17 cellular contexts compared by ENCODE assay signal in genomic region chr11:110470716-110471115, GRCh38. TPM values are rescaled to one million over a fixed set of nuclear protein-coding genes. Genes with fewer than 3 reads are reported as not detected.
DNase-seq lines count a peak whose midpoint lies in the region; ATAC-seq and TF ChIP-seq lines count a peak whose summit lies in the region.
"Had no signal": no experiment of that assay in that cellular context is flagged by ENCODE, and none has a peak within 500 bp of the region (broad histone marks: within the 10 kb centered on the region; RNA-seq: fewer than 3 reads in every experiment).

No MANE protein-coding gene starts in this region.

- H3K36me3 ChIP-seq in mammary epithelial cell (ENCODE audit: insufficient read depth, low read length): no peaks in the 10 kb centered on the region

- whole genome bisulfite sequencing in mammary epithelial cell (ENCODE audit: low coverage, missing lambda C conversion rate): 100% methylated on average over 1 of the region's 2 CpGs

- in situ Hi-C loops in mammary epithelial cell (cut with MboI; ENCODE audit: low sequenced_read_pairs in 2 of 2): loop anchor here in 1 of 2 donors (25.0 kb wide), 1 partner anchor 967 kb away; no protein-coding TSS in a partner anchor

- no peaks in the 10 kb centered on the region for H3K9me3 ChIP-seq in mammary epithelial cell (replicated peaks; ENCODE audit: insufficient read depth, low read length)

- H4K20me1 ChIP-seq in mammary epithelial cell (ENCODE audit: insufficient read depth, low read length): no peaks in the 10 kb centered on the region

- DNase-seq in EL (peak; percentile 29), RWPE1 (ENCODE audit: low spot score) (no peak), fibroblast of peridontal ligament (ENCODE audit: extremely low read depth) (peak; percentile 40), stromal cell of bone marrow (ENCODE audit: low read depth) (peak; percentile 28), activated T-cell treated with anti-CD3 and anti-CD28 coated beads for 4 hours (no peak), mammary epithelial cell (no peak)
- no peak for DNase-seq in activated naive CD4-positive, alpha-beta T cell treated with anti-CD3 and anti-CD28 coated beads, Interleukin-2, amount 50 U/mL, for 72 hours (ENCODE audit: low spot score in 2 of 2)
- DNase-seq: ACHN, DND-41, GF-D8, Karpas-422, NCI-H1417 treated with DMSO at 0.1 percent for 48 hours, NCI-H187 treated with DMSO at 0.1 percent for 48 hours, NCI-H2227 treated with DMSO at 0.1 percent for 48 hours, NCI-H510A treated with DMSO at 0.1 percent for 48 hours, SIG-M5 had no signal

- H3K27ac Mint-ChIP-seq in activated naive CD4-positive, alpha-beta T cell treated with anti-CD3 and anti-CD28 coated beads, Interleukin-2, amount 50 U/mL, for 72 hours: no peak overlapping the region
- H3K27ac Mint-ChIP-seq: CD14-positive monocyte had no signal

- no peaks in the 10 kb centered on the region for H3K27me3 ChIP-seq in mammary epithelial cell (ENCODE audit: insufficient read depth, low read length)

- intact Hi-C loops in mammary epithelial cell (cut with micrococcal nuclease): no loop called here

- no TSS peak for BruUV-seq in mammary epithelial cell (replicated peaks; lab: Mats Ljungman, UMichigan)

- H3K79me2 ChIP-seq in mammary epithelial cell (ENCODE audit: insufficient read depth, low read length): no peaks in the 10 kb centered on the region

- no peak for ATAC-seq in activated naive CD4-positive, alpha-beta T cell treated with anti-CD3 and anti-CD28 coated beads, Interleukin-2, amount 50 U/mL, for 72 hours

- H3K27ac ChIP-seq in RWPE1: peak overlapping the region; percentile 27; the same call in 1 of the 2 replicates
- H3K27ac ChIP-seq in mammary epithelial cell (ENCODE audit: insufficient read depth, low read depth, low read length): no peak overlapping the region

- no peak overlapping the region for H3K4me3 ChIP-seq in mammary epithelial cell (replicated peaks in 1 of 3; ENCODE audit: insufficient read depth in 1 of 3, low read depth in 2 of 3, low read length in 3 of 3)

- no peaks in the 10 kb centered on the region for H3K4me1 ChIP-seq in mammary epithelial cell (ENCODE audit: insufficient read depth, low read length)

- no peak overlapping the region for H3K4me2 ChIP-seq in mammary epithelial cell (ENCODE audit: insufficient read depth, low read depth, low read length)

- H2AFZ ChIP-seq in mammary epithelial cell (ENCODE audit: low read depth, low read length): no peak overlapping the region

- no peak overlapping the region for H3K9ac ChIP-seq in mammary epithelial cell (ENCODE audit: insufficient read depth, low read length)

- no peaks in the 10 kb centered on the region for H3K9me3 Mint-ChIP-seq in activated naive CD4-positive, alpha-beta T cell treated with anti-CD3 and anti-CD28 coated beads, Interleukin-2, amount 50 U/mL, for 72 hours

- POLR2A ChIA-PET in RWPE1 (lab: Yijun Ruan, JAX; ENCODE audit: low non-redundant PET): no interaction called here

- no peak for TF ChIP-seq CTCF in RWPE1 (conservative IDR thresholded peaks at IDR 0.05; ENCODE audit: low read depth)
- no peak for TF ChIP-seq CTCF in mammary epithelial cell (conservative IDR thresholded peaks at IDR 0.05 in 1 of 2, IDR thresholded peaks at IDR 0.05 in 1 of 2; ENCODE audit: extremely low read depth in 1 of 2, insufficient read depth in 1 of 2, low read depth in 1 of 2, low read length in 2 of 2)

- CTCF ChIA-PET in RWPE1 (lab: Yijun Ruan, JAX): no interaction called here
- CTCF ChIA-PET in mammary epithelial cell (lab: Charles Lee; ENCODE audit: low non-redundant PET): no interaction called here

- no peaks in the 10 kb centered on the region for H3K36me3 Mint-ChIP-seq in activated naive CD4-positive, alpha-beta T cell treated with anti-CD3 and anti-CD28 coated beads, Interleukin-2, amount 50 U/mL, for 72 hours

- dilution Hi-C loops in mammary epithelial cell (cut with HindIII; ENCODE audit: low sequenced_read_pairs): no loop called here

RNA-seq across cellular contexts. Expression of gene FDX1, which starts 41.0 kb away (rescaled TPM):
- 10 to 100 TPM; 13.0 to 15.2 TPM for total RNA-seq in activated naive CD4-positive, alpha-beta T cell treated with anti-CD3 and anti-CD28 coated beads, Interleukin-2, amount 50 U/mL, for 72 hours
- total RNA-seq in mammary epithelial cell: 10 to 100 TPM in 1 of 2 donors, 1 to 10 TPM in 1; 8.0 to 13.3 TPM
- 6.8 TPM for polyA plus RNA-seq in mammary epithelial cell
- 0.26 TPM for polyA minus RNA-seq in mammary epithelial cell

Comparison
In these comparisons a context has a peak if more than half of its experiments do, and no peak if none do; other contexts are left out.
1. DNase-seq: peak in EL (single experiment), fibroblast of peridontal ligament (single experiment) and stromal cell of bone marrow (single experiment); none in RWPE1 (single experiment), activated T-cell treated with anti-CD3 and anti-CD28 coated beads for 4 hours (single experiment), activated naive CD4-positive, alpha-beta T cell treated with anti-CD3 and anti-CD28 coated beads, Interleukin-2, amount 50 U/mL, for 72 hours (0 of 2) and mammary epithelial cell (single experiment).